ENCODE assay signal across 1 cellular context in genomic region chr10:99368646-99369045, GRCh38.
TF ChIP-seq lines count a peak whose summit lies in the region.

No MANE protein-coding gene starts in this region.

TF ChIP-seq in IMR-90, 13 proteins besides CTCF, POLR2A, EP300 and RAD21:
- TF ChIP-seq FOS (IDR thresholded peaks at IDR 0.05; ENCODE audit: low read depth, low read length) (no peak), MAZ (IDR thresholded peaks at IDR 0.05; ENCODE audit: borderline replicate concordance, low read depth, low read length) (no peak), MXI1 (IDR thresholded peaks at IDR 0.05; ENCODE audit: borderline replicate concordance, low read depth, low read length) (no peak), RFX5 (IDR thresholded peaks at IDR 0.05; ENCODE audit: low read depth, low read length) (no peak), CHD1 (IDR thresholded peaks at IDR 0.05; ENCODE audit: low read depth, low read length) (no peak), RCOR1 (IDR thresholded peaks at IDR 0.05; ENCODE audit: insufficient replicate concordance, low read length) (no peak), NFE2L2 (IDR thresholded peaks at IDR 0.05; ENCODE audit: low read depth, low read length) (no peak), CEBPB (IDR thresholded peaks at IDR 0.05; ENCODE audit: low read depth, low read length) (no peak), ELK1 (IDR thresholded peaks at IDR 0.05; ENCODE audit: borderline replicate concordance, low read depth, low read length) (no peak), BHLHE40 (IDR thresholded peaks at IDR 0.05; ENCODE audit: low read depth, low read length) (no peak), USF2 (IDR thresholded peaks at IDR 0.05; ENCODE audit: low read depth, low read length) (no peak), SMC3 (IDR thresholded peaks at IDR 0.05; ENCODE audit: low read depth, low read length) (no peak), MAFK (IDR thresholded peaks at IDR 0.05; ENCODE audit: low read depth, low read length) (no peak)
